ENCODE assay signal across 20 cellular contexts in genomic region chr3:164351126-164351525, GRCh38.
A peak's percentile ranks its signal among the peaks of the same experiment; 100 is the strongest.
DNase-seq lines count a peak whose midpoint lies in the region; ATAC-seq and TF ChIP-seq lines count a peak whose summit lies in the region.
"Had no signal": no experiment of that assay in that cellular context is flagged by ENCODE, and none has a peak within 500 bp of the region (broad histone marks: within the 10 kb centered on the region; RNA-seq: fewer than 3 reads in every experiment).

No MANE protein-coding gene starts in this region.

- no peaks in the 10 kb centered on the region for H3K9me3 ChIP-seq in upper lobe of right lung
- H3K9me3 ChIP-seq: HAP-1 had no signal

- H3K36me3 ChIP-seq in upper lobe of right lung = no peaks in the 10 kb centered on the region
- H3K36me3 ChIP-seq: HAP-1 had no signal

- H3K4me3 ChIP-seq in AG10803 (ENCODE audit: low read length) (no peak overlapping the region), upper lobe of right lung (no peak overlapping the region)
- H3K4me3 ChIP-seq: HAP-1, SK-N-MC had no signal

- TF ChIP-seq CTCF in AG10803 (conservative IDR thresholded peaks at IDR 0.05; ENCODE audit: low read length) (no peak), mesothelial cell of epicardium (IDR thresholded peaks at IDR 0.05; ENCODE audit: unreplicated experiment) (no peak), upper lobe of right lung (IDR thresholded peaks at IDR 0.05) (no peak)

- POLR2A ChIA-PET in activated CD4-positive, alpha-beta T cell treated with anti-CD3 and anti-CD28 coated beads, Interleukin-2, amount 10 ng/mL, durations not matched to agents 7 days and 5 days (lab: Charles Lee) = no interaction called here

- ATAC-seq in Right ventricle myocardium superior (ENCODE audit: poor library complexity) = no peak
- no peak for ATAC-seq in upper lobe of right lung
- ATAC-seq: Panc1, Right ventricle myocardium inferior had no signal

- CTCF ChIA-PET in activated CD4-positive, alpha-beta T cell treated with anti-CD3 and anti-CD28 coated beads, Interleukin-2, amount 10 ng/mL, durations not matched to agents 7 days and 5 days (lab: Charles Lee) = no interaction called here

- H3K27ac Mint-ChIP-seq in mesothelial cell of epicardium = peak overlapping the region; percentile 11
- H3K27ac Mint-ChIP-seq in activated CD4-positive, alpha-beta T cell treated with anti-CD3 and anti-CD28 coated beads, Interleukin-2, amount 10 ng/mL, durations not matched to agents 7 days and 5 days = no peak overlapping the region

- intact Hi-C loops in Right ventricle myocardium superior (cut with DNase I) (no loop called here), upper lobe of right lung (cut with DNase I) (no loop called here)

- peaks cover 12% of the 10 kb centered on the region for H3K36me3 Mint-ChIP-seq in mesothelial cell of epicardium
- no peaks in the 10 kb centered on the region for H3K36me3 Mint-ChIP-seq in activated CD4-positive, alpha-beta T cell treated with anti-CD3 and anti-CD28 coated beads, Interleukin-2, amount 10 ng/mL, durations not matched to agents 7 days and 5 days (ENCODE audit: low read depth)

- H3K9me3 Mint-ChIP-seq in mesothelial cell of epicardium = peaks cover 29% of the 10 kb centered on the region
- no peaks in the 10 kb centered on the region for H3K9me3 Mint-ChIP-seq in activated CD4-positive, alpha-beta T cell treated with anti-CD3 and anti-CD28 coated beads, Interleukin-2, amount 10 ng/mL, durations not matched to agents 7 days and 5 days

- no peaks in the 10 kb centered on the region for H3K27me3 ChIP-seq in upper lobe of right lung

- no peaks in the 10 kb centered on the region for H3K4me1 ChIP-seq in upper lobe of right lung
- H3K4me1 ChIP-seq: HAP-1 had no signal

- H3K4me3 Mint-ChIP-seq in mesothelial cell of epicardium = no peak overlapping the region
- no peak overlapping the region for H3K4me3 Mint-ChIP-seq in activated CD4-positive, alpha-beta T cell treated with anti-CD3 and anti-CD28 coated beads, Interleukin-2, amount 10 ng/mL, durations not matched to agents 7 days and 5 days

- H3K4me1 Mint-ChIP-seq in mesothelial cell of epicardium = peaks cover 8% of the 10 kb centered on the region
- H3K4me1 Mint-ChIP-seq in activated CD4-positive, alpha-beta T cell treated with anti-CD3 and anti-CD28 coated beads, Interleukin-2, amount 10 ng/mL, durations not matched to agents 7 days and 5 days = no peaks in the 10 kb centered on the region

- H3K27ac ChIP-seq in upper lobe of right lung = no peak overlapping the region
- H3K27ac ChIP-seq: C4-2B, HL-60, SK-N-MC had no signal

- DNase-seq in AG10803 (ENCODE audit: low read depth) = peak; percentile 24
- DNase-seq in HS-27A (ENCODE audit: low read depth) = peak; percentile 40
- DNase-seq in astrocyte of the hippocampus (ENCODE audit: low read depth, low spot score) = peak; percentile 3
- no peak for DNase-seq in mesothelial cell of epicardium (ENCODE audit: low spot score in 2 of 2, unreplicated experiment in 2 of 2)
- no peak for DNase-seq in Right ventricle myocardium superior
- DNase-seq in upper lobe of right lung = no peak
- no peak for DNase-seq in cortex of kidney (lab: John Stamatoyannopoulos, UW)
- DNase-seq in activated CD4-positive, alpha-beta T cell treated with anti-CD3 and anti-CD28 coated beads, Interleukin-2, amount 10 ng/mL, durations not matched to agents 7 days and 5 days = no peak
- DNase-seq: EL, KBM-7, NCI-H1436, NCI-H2029 treated with DMSO at 0.1 percent for 48 hours, NCI-H2171 treated with DMSO at 0.1 percent for 48 hours, NCI-H510A had no signal

- H3K27me3 Mint-ChIP-seq in mesothelial cell of epicardium (ENCODE audit: low read depth) = no peaks in the 10 kb centered on the region
- H3K27me3 Mint-ChIP-seq in activated CD4-positive, alpha-beta T cell treated with anti-CD3 and anti-CD28 coated beads, Interleukin-2, amount 10 ng/mL, durations not matched to agents 7 days and 5 days = no peaks in the 10 kb centered on the region

Comparison
In these comparisons a context has a peak if more than half of its experiments do, and no peak if none do; other contexts are left out.
1. DNase-seq: peak in AG10803 (single experiment), HS-27A (single experiment) and astrocyte of the hippocampus (single experiment); none in mesothelial cell of epicardium (0 of 2), Right ventricle myocardium superior (single experiment), upper lobe of right lung (single experiment), cortex of kidney (single experiment) and activated CD4-positive, alpha-beta T cell treated with anti-CD3 and anti-CD28 coated beads, Interleukin-2, amount 10 ng/mL, durations not matched to agents 7 days and 5 days (single experiment).